In the genomic region with DNA sequence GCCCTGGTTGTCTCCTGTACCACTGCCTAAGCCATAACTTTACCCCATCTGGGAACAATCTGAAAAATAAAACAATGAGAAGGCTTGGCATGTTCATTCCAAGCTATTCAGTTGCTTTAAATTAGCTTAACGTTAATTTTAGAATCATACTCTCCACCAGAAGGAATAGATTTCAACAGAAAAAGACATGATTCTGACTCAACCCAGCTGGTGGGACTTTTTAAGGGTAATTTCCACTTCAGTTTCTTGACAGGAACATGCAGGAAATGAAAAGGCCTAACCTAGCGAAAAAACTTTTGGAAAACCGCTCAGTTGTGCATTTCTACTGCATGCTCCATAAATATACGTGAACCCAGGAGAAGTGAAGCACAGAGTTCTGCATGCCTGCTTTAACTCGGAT, we compare ENCODE assay signal across 1 cellular context.
TF ChIP-seq lines count a peak whose summit lies in the region.

No MANE protein-coding gene starts in this region.

TF ChIP-seq in GM12878, 131 proteins besides CTCF, POLR2A, EP300 and RAD21:
- 0 out of 2 replicates have a peak, but pooled peaks have one; percentile 19 for TF ChIP-seq CREM (IDR thresholded peaks at IDR 0.05; ENCODE audit: low read depth)
- TF ChIP-seq FOXK2 (IDR thresholded peaks at IDR 0.05) = no peak
- TF ChIP-seq JUNB (IDR thresholded peaks at IDR 0.05) = peak; percentile 59
- TF ChIP-seq PAX8 (IDR thresholded peaks at IDR 0.05) = no peak
- TF ChIP-seq NFIC (IDR thresholded peaks at IDR 0.05; ENCODE audit: low read depth, low read length) = peak; percentile 44; the same call in 1 of the 2 replicates
- TF ChIP-seq YBX1 (IDR thresholded peaks at IDR 0.05) = no peak
- TF ChIP-seq IKZF1 (conservative IDR thresholded peaks at IDR 0.05) = peak; percentile 56
- TF ChIP-seq RELA (IDR thresholded peaks at IDR 0.05; ENCODE audit: borderline replicate concordance, partially characterized antibody) = peak; percentile 58
- 0 out of 2 replicates have a peak, but pooled peaks have one; percentile 62 for TF ChIP-seq TCF12 (IDR thresholded peaks at IDR 0.05; ENCODE audit: low read depth, low read length)
- TF ChIP-seq, protein P1, sequence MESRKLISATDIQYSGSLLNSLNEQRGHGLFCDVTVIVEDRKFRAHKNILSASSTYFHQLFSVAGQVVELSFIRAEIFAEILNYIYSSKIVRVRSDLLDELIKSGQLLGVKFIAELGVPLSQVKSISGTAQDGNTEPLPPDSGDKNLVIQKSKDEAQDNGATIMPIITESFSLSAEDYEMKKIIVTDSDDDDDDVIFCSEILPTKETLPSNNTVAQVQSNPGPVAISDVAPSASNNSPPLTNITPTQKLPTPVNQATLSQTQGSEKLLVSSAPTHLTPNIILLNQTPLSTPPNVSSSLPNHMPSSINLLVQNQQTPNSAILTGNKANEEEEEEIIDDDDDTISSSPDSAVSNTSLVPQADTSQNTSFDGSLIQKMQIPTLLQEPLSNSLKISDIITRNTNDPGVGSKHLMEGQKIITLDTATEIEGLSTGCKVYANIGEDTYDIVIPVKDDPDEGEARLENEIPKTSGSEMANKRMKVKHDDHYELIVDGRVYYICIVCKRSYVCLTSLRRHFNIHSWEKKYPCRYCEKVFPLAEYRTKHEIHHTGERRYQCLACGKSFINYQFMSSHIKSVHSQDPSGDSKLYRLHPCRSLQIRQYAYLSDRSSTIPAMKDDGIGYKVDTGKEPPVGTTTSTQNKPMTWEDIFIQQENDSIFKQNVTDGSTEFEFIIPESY (IDR thresholded peaks at IDR 0.05) = no peak
- peak; percentile 31; the same call in 1 of the 2 replicates for TF ChIP-seq GATAD2B (conservative IDR thresholded peaks at IDR 0.05; ENCODE audit: low read depth)
- no peak for TF ChIP-seq HDAC2 (IDR thresholded peaks at IDR 0.05)
- TF ChIP-seq IKZF2 (IDR thresholded peaks at IDR 0.05) = peak; percentile 50 to 63; a peak in 2 of 4 replicates
- TF ChIP-seq NBN (IDR thresholded peaks at IDR 0.05) = no peak
- peak; percentile 15; the same call in 1 of the 2 replicates for TF ChIP-seq RUNX3 (IDR thresholded peaks at IDR 0.05; ENCODE audit: low read length)
- TF ChIP-seq EED (IDR thresholded peaks at IDR 0.05; ENCODE audit: low read depth) = peak; percentile 36; the same call in 1 of the 2 replicates
- TF ChIP-seq, protein P2, sequence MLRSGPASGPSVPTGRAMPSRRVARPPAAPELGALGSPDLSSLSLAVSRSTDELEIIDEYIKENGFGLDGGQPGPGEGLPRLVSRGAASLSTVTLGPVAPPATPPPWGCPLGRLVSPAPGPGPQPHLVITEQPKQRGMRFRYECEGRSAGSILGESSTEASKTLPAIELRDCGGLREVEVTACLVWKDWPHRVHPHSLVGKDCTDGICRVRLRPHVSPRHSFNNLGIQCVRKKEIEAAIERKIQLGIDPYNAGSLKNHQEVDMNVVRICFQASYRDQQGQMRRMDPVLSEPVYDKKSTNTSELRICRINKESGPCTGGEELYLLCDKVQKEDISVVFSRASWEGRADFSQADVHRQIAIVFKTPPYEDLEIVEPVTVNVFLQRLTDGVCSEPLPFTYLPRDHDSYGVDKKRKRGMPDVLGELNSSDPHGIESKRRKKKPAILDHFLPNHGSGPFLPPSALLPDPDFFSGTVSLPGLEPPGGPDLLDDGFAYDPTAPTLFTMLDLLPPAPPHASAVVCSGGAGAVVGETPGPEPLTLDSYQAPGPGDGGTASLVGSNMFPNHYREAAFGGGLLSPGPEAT (IDR thresholded peaks at IDR 0.05; ENCODE audit: low read depth) = 0 out of 2 replicates have a peak, but pooled peaks have one; percentile 31
TF ChIP-seq in GM12878: peak in this region for 11.
